Comparison of ENCODE assay signal across 8 cellular contexts in genomic region chr5:160390787-160391696, GRCh38. TPM values are rescaled to one million over a fixed set of nuclear protein-coding genes. Genes with fewer than 3 reads are reported as not detected.
DNase-seq lines count a peak whose midpoint lies in the region; ATAC-seq and TF ChIP-seq lines count a peak whose summit lies in the region.

No MANE protein-coding gene starts in this region.

- no peak for DNase-seq in BE2C
- no peak for DNase-seq in H9
- no peak for DNase-seq in WERI-Rb-1
- DNase-seq in kidney tubule cell (ENCODE audit: low spot score), result peak; percentile 35
- DNase-seq in ureter (ENCODE audit: low spot score), result no peak
- no peak for DNase-seq in NCI-H1105 treated with DMSO at 0.1 percent for 48 hours (lab: John Stamatoyannopoulos, UW)
- DNase-seq in NCI-H2081 treated with DMSO at 0.1 percent for 48 hours (lab: John Stamatoyannopoulos, UW), result no peak

- H2BK5ac ChIP-seq in H9 (ENCODE audit: insufficient read length, low read length), result no peak overlapping the region

- H3K14ac ChIP-seq in H9 (ENCODE audit: insufficient read depth, low read length), result no peak overlapping the region

- H3K27ac Mint-ChIP-seq in H9, result no peak overlapping the region

- H3K36me3 Mint-ChIP-seq in H9 (ENCODE audit: insufficient read depth in 1 of 3, low read depth in 3 of 3), result peaks cover 12 to 23% (median 18%) of the 10 kb centered on the region in 3 experiments; a peak in 6 of 7 replicates

- H3K23ac ChIP-seq in H9 (ENCODE audit: insufficient read length, low read depth, low read length), result no peak overlapping the region

- H2AK5ac ChIP-seq in H9 (ENCODE audit: insufficient read length, low read length), result no peak overlapping the region

- H4K8ac ChIP-seq in H9 (replicated peaks; ENCODE audit: insufficient read length, low read depth, low read length), result no peak overlapping the region

- no peak for ATAC-seq in GM19467 (IDR thresholded peaks at IDR 0.05; ENCODE audit: unreplicated experiment)

- H3K27me3 ChIP-seq in BE2C (no peaks in the 10 kb centered on the region), H9 (ENCODE audit: insufficient read depth, low read length) (no peaks in the 10 kb centered on the region), WERI-Rb-1 (ENCODE audit: insufficient read depth, low read depth, severe bottlenecking) (no peaks in the 10 kb centered on the region)

- no peaks in the 10 kb centered on the region for H3K23me2 ChIP-seq in H9 (ENCODE audit: insufficient read length, low read depth, low read length, poor library complexity, severe bottlenecking)

- no peak overlapping the region for H2BK12ac ChIP-seq in H9 (ENCODE audit: insufficient read length, low read depth, low read length)

- H3K9ac ChIP-seq in H9 (ENCODE audit: extremely low read depth, insufficient read length, low read length), result no peak overlapping the region

- no peak overlapping the region for H3K4me3 ChIP-seq in BE2C (ENCODE audit: low read depth, low read length)
- no peak overlapping the region for H3K4me3 ChIP-seq in WERI-Rb-1 (ENCODE audit: low read depth, low read length)

- WGBS in H9 (ENCODE audit: extremely low coverage, insufficient read length, low lambda C conversion rate), result no CpG with 5 or more reads among the region's 8 CpGs

- H4K20me1 ChIP-seq in H9 (ENCODE audit: control insufficient read depth, insufficient read depth, insufficient read length), result no peaks in the 10 kb centered on the region

- no peak overlapping the region for H3K18ac ChIP-seq in H9 (ENCODE audit: insufficient read length, low read depth, low read length)

- H3K79me1 ChIP-seq in H9 (ENCODE audit: insufficient read depth, low read depth, low read length, poor library complexity, severe bottlenecking), result no peaks in the 10 kb centered on the region

- H2AFZ ChIP-seq in H9 (ENCODE audit: low read length), result no peak overlapping the region

- no peak overlapping the region for H4K5ac ChIP-seq in H9 (ENCODE audit: insufficient read length, low read depth, low read length)

- H3K9me3 ChIP-seq in BE2C (no peaks in the 10 kb centered on the region), H9 (ENCODE audit: control insufficient read depth, low read depth, low read length) (no peaks in the 10 kb centered on the region), WERI-Rb-1 (ENCODE audit: severe bottlenecking) (no peaks in the 10 kb centered on the region)

- H2BK120ac ChIP-seq in H9 (ENCODE audit: low read depth, low read length, poor library complexity, severe bottlenecking), result no peak overlapping the region

- 0 out of 2 replicates have a peak, but pooled peaks cover 1% of the 10 kb centered on the region for H3K27me3 Mint-ChIP-seq in H9 (ENCODE audit: low read depth)

- H2BK20ac ChIP-seq in H9 (ENCODE audit: low read depth, low read length, poor library complexity, severe bottlenecking), result no peak overlapping the region

- H3K4me1 Mint-ChIP-seq in H9, result no peaks in the 10 kb centered on the region

- H3K36me3 ChIP-seq in BE2C, result no peaks in the 10 kb centered on the region
- no peaks in the 10 kb centered on the region for H3K36me3 ChIP-seq in WERI-Rb-1

- no peak overlapping the region for H3K56ac ChIP-seq in H9 (ENCODE audit: insufficient read length, low read depth, low read length)

- H2BK15ac ChIP-seq in H9 (ENCODE audit: low read depth, low read length), result no peak overlapping the region

- no peak overlapping the region for H3K4me2 ChIP-seq in H9 (ENCODE audit: insufficient read depth, insufficient read length, low read length)

- no peak overlapping the region for H3K4ac ChIP-seq in H9 (ENCODE audit: low read depth, low read length)

- H4K91ac ChIP-seq in H9 (ENCODE audit: insufficient read length, low read depth, low read length), result no peak overlapping the region

- H3K4me1 ChIP-seq in BE2C, result no peaks in the 10 kb centered on the region; the same call in 1 of the 2 replicates
- no peaks in the 10 kb centered on the region for H3K4me1 ChIP-seq in H9 (ENCODE audit: insufficient read depth, low read length)

- no peaks in the 10 kb centered on the region for H3K79me2 ChIP-seq in H9 (ENCODE audit: insufficient read depth, low read length)

- H3T11ph ChIP-seq in H9 (ENCODE audit: low read length), result no peak overlapping the region

- TF ChIP-seq CTCF in BE2C (IDR thresholded peaks at IDR 0.05; ENCODE audit: low read depth, low read length) (peak; percentile 54), H9 (conservative IDR thresholded peaks at IDR 0.05) (peak; percentile 73), WERI-Rb-1 (IDR thresholded peaks at IDR 0.05; ENCODE audit: low read depth, low read length) (0 out of 2 replicates have a peak, but pooled peaks have one; percentile 12)

- no peak overlapping the region for H3K4me3 Mint-ChIP-seq in H9

- H3K9me3 Mint-ChIP-seq in H9, result peaks cover 15 to 20% of the 10 kb centered on the region in 2 experiments

- H3K27ac ChIP-seq in H9 (ENCODE audit: insufficient read length, low read depth, low read length) (no peak overlapping the region), WERI-Rb-1 (no peak overlapping the region)

RNA-seq across cellular contexts. Expression of gene FAM200C, which starts 8.8 kb away (rescaled TPM):
- 4.0 TPM for polyA plus RNA-seq in BE2C (2012; ENCODE audit: insufficient read depth, insufficient read length, low read depth)
- 3.9 and 4.3 TPM in 2 replicates for total RNA-seq in H9 (2021)
- 5.3 TPM for total RNA-seq in ureter

RNA-seq across cellular contexts. Expression of gene C1QTNF2, which starts 20.6 kb away (rescaled TPM):
- polyA plus RNA-seq in BE2C (2012; ENCODE audit: insufficient read depth, insufficient read length, low read depth), result 0.36 TPM
- total RNA-seq in H9 (2021) (0.53 and 0.59 TPM in 2 replicates), ureter (3.8 TPM)

RNA-seq across cellular contexts. Expression of gene SLU7, which starts 27.8 kb away (rescaled TPM):
- 40.0 TPM for polyA plus RNA-seq in BE2C (2012; ENCODE audit: insufficient read depth, insufficient read length, low read depth)
- total RNA-seq in H9 (2021) (33.3 and 40.4 TPM in 2 replicates), ureter (34.2 TPM)

RNA-seq across cellular contexts. Expression of gene PTTG1, which starts 30.6 kb away (rescaled TPM):
- polyA plus RNA-seq in BE2C (2012; ENCODE audit: insufficient read depth, insufficient read length, low read depth), result 20.5 TPM
- 263 and 279 TPM in 2 replicates for total RNA-seq in H9 (2021)
- total RNA-seq in ureter, result 2.6 TPM

Comparison
In these comparisons a context has a peak if more than half of its experiments do, and no peak if none do; other contexts are left out.
1. CTCF ChIP-seq: peak in every context shown above with its lines; median percentile 73 in H9; 54 in BE2C; 12 in WERI-Rb-1.